In genomic region chr1:9413143-9413876, GRCh38 we compare ENCODE assay signal across 8 cellular contexts.
A peak's percentile ranks its signal among the peaks of the same experiment; 100 is the strongest.
DNase-seq lines count a peak whose midpoint lies in the region; ATAC-seq and TF ChIP-seq lines count a peak whose summit lies in the region.

No MANE protein-coding gene starts in this region.

- H3K9me3 Mint-ChIP-seq in CD4-positive, CD25-positive, alpha-beta regulatory T cell: peaks cover 0 to 2% (median 0%) of the 10 kb centered on the region in 7 donors
- H3K9me3 Mint-ChIP-seq in naive thymus-derived CD8-positive, alpha-beta T cell: no peaks in the 10 kb centered on the region

- TF ChIP-seq CTCF in thoracic aorta (IDR thresholded peaks at IDR 0.05): no peak

- H3K36me3 ChIP-seq in CD4-positive, CD25-positive, alpha-beta regulatory T cell (ENCODE audit: control insufficient read depth, insufficient read depth, low read length): no peaks in the 10 kb centered on the region
- H3K36me3 ChIP-seq in effector memory CD4-positive, alpha-beta T cell (ENCODE audit: control insufficient read depth, insufficient read depth, low read length): no peaks in the 10 kb centered on the region
- H3K36me3 ChIP-seq in thoracic aorta: no peaks in the 10 kb centered on the region

- H3K27ac ChIP-seq in CD4-positive, CD25-positive, alpha-beta regulatory T cell (ENCODE audit: insufficient read depth, low read length, poor library complexity, severe bottlenecking): peak overlapping the region; percentile 71
- H3K27ac ChIP-seq in effector memory CD4-positive, alpha-beta T cell (ENCODE audit: insufficient read depth, low read length, poor library complexity, severe bottlenecking): no peak overlapping the region
- H3K27ac ChIP-seq in thoracic aorta: peak overlapping the region; percentile 88 to 96

- POLR2A ChIA-PET in naive thymus-derived CD8-positive, alpha-beta T cell (lab: Charles Lee): interaction anchor here (0.7 kb wide), 1 partner anchor 1644 kb away, joined by 6 read pairs; no protein-coding TSS in a partner anchor

- peaks cover 11 to 69% (median 47%) of the 10 kb centered on the region in 4 donors for H3K4me1 Mint-ChIP-seq in CD4-positive, CD25-positive, alpha-beta regulatory T cell
- peaks cover 15 to 51% (median 49%) of the 10 kb centered on the region in 4 donors for H3K4me1 Mint-ChIP-seq in naive thymus-derived CD8-positive, alpha-beta T cell

- no peaks in the 10 kb centered on the region for H3K27me3 Mint-ChIP-seq in CD4-positive, CD25-positive, alpha-beta regulatory T cell
- no peaks in the 10 kb centered on the region for H3K27me3 Mint-ChIP-seq in naive thymus-derived CD8-positive, alpha-beta T cell

- H3K36me3 Mint-ChIP-seq in CD4-positive, CD25-positive, alpha-beta regulatory T cell: peaks cover 7% of the 10 kb centered on the region
- H3K36me3 Mint-ChIP-seq in naive thymus-derived CD8-positive, alpha-beta T cell: no peaks in the 10 kb centered on the region

- peak; percentile 59 to 71 for ATAC-seq in CD4-positive, CD25-positive, alpha-beta regulatory T cell (ENCODE audit: low read depth in 2 of 2)
- ATAC-seq in GM21360 (IDR thresholded peaks at IDR 0.05; ENCODE audit: unreplicated experiment) (peak; percentile 46), thoracic aorta (ENCODE audit: insufficient number of reproducible peaks, low FRiP score, low read depth) (peak; percentile 67)
- peak; percentile 52 to 68 for ATAC-seq in naive thymus-derived CD8-positive, alpha-beta T cell

- peak; percentile 30 to 86 (median 35) for DNase-seq in CD4-positive, CD25-positive, alpha-beta regulatory T cell
- DNase-seq in HPDE6-E6E7 (ENCODE audit: extremely low spot score): peak; percentile 93
- peak; percentile 63 for DNase-seq in activated CD4-positive, CD25-positive, alpha-beta regulatory T cell treated with anti-CD3 and anti-CD28 coated beads, Interleukin-2, amount 50 U/mL, for 72 hours
- peak in 2 of 3 donors; percentile 11 to 20 for DNase-seq in effector memory CD4-positive, alpha-beta T cell
- DNase-seq in naive thymus-derived CD8-positive, alpha-beta T cell: peak in 4 of 10 donors; percentile 15 to 26 (median 18)
- DNase-seq in thoracic aorta (ENCODE audit: low spot score): peak; percentile 57
- no peak for DNase-seq in SIG-M5 treated with dmso at 0.1 percent for 504 hours (lab: John Stamatoyannopoulos, UW; ENCODE audit: unreplicated experiment)

- H3K4me3 ChIP-seq in CD4-positive, CD25-positive, alpha-beta regulatory T cell (ENCODE audit: low read depth, low read length): peak overlapping the region; percentile 62
- peak overlapping the region; percentile 14 for H3K4me3 ChIP-seq in effector memory CD4-positive, alpha-beta T cell (ENCODE audit: insufficient read depth, low read depth, low read length, poor library complexity, severe bottlenecking)
- peak overlapping the region; percentile 50 for H3K4me3 ChIP-seq in thoracic aorta

- peak overlapping the region; percentile 77 to 85 (median 80) for H3K4me3 Mint-ChIP-seq in CD4-positive, CD25-positive, alpha-beta regulatory T cell
- peak overlapping the region in 8 of 10 donors; percentile 8 to 64 (median 51) for H3K4me3 Mint-ChIP-seq in naive thymus-derived CD8-positive, alpha-beta T cell

- H3K27me3 ChIP-seq in CD4-positive, CD25-positive, alpha-beta regulatory T cell (ENCODE audit: control insufficient read depth, insufficient read depth, low read length): no peaks in the 10 kb centered on the region
- no peaks in the 10 kb centered on the region for H3K27me3 ChIP-seq in effector memory CD4-positive, alpha-beta T cell (replicated peaks; ENCODE audit: control insufficient read depth, insufficient read depth, low read length, poor library complexity, severe bottlenecking)
- no peaks in the 10 kb centered on the region for H3K27me3 ChIP-seq in thoracic aorta (replicated peaks; ENCODE audit: insufficient read depth)

- H3K27ac Mint-ChIP-seq in CD4-positive, CD25-positive, alpha-beta regulatory T cell: peak overlapping the region; percentile 56 to 88 (median 74)
- H3K27ac Mint-ChIP-seq in naive thymus-derived CD8-positive, alpha-beta T cell: peak overlapping the region in 2 of 10 donors; percentile 48

- H3K4me1 ChIP-seq in CD4-positive, CD25-positive, alpha-beta regulatory T cell (ENCODE audit: control insufficient read depth, insufficient read depth, low read length, poor library complexity, severe bottlenecking): peaks cover 58% of the 10 kb centered on the region
- H3K4me1 ChIP-seq in effector memory CD4-positive, alpha-beta T cell (ENCODE audit: control insufficient read depth, insufficient read depth, low read length, poor library complexity, severe bottlenecking): peaks cover 38% of the 10 kb centered on the region
- peaks cover 26 to 37% of the 10 kb centered on the region in 2 donors for H3K4me1 ChIP-seq in thoracic aorta (ENCODE audit: control insufficient read depth in 1 of 2, low read depth in 2 of 2)

- no peaks in the 10 kb centered on the region for H3K9me3 ChIP-seq in CD4-positive, CD25-positive, alpha-beta regulatory T cell (ENCODE audit: control insufficient read depth in 2 of 2, low read length in 2 of 2)
- H3K9me3 ChIP-seq in effector memory CD4-positive, alpha-beta T cell (ENCODE audit: control insufficient read depth, low read length): no peaks in the 10 kb centered on the region
- no peaks in the 10 kb centered on the region for H3K9me3 ChIP-seq in thoracic aorta
